In genomic region chr3:51995346-51996156, GRCh38 we compare ENCODE assay signal across 1 cellular context.
A peak's percentile ranks its signal among the peaks of the same experiment; 100 is the strongest.
TF ChIP-seq lines count a peak whose summit lies in the region.

TSS of gene RPL29 (minus strand) at chr3:51995895. CDS start at chr3:51995461, 434 bp downstream.

TF ChIP-seq in HepG2, 621 proteins besides CTCF, POLR2A, EP300 and RAD21 (continued from another document and continues in another):
- no peak for TF ChIP-seq ELK4 (CRISPR knock-in tag; IDR thresholded peaks at IDR 0.05; ENCODE audit: borderline replicate concordance)
- TF ChIP-seq RXRB (CRISPR knock-in tag; IDR thresholded peaks at IDR 0.05; ENCODE audit: borderline replicate concordance), result peak; percentile 63; the same call in 1 of the 2 replicates
- peak; percentile 68; the same call in 1 of the 2 replicates for TF ChIP-seq ZNF609 (CRISPR knock-in tag; IDR thresholded peaks at IDR 0.05; ENCODE audit: borderline replicate concordance)
- TF ChIP-seq JDP2 (CRISPR knock-in tag; IDR thresholded peaks at IDR 0.05; ENCODE audit: borderline replicate concordance), result no peak
- no peak for TF ChIP-seq HMGA1 (CRISPR knock-in tag; conservative IDR thresholded peaks at IDR 0.05)
- peak; percentile 100 for TF ChIP-seq GABPB1 (CRISPR knock-in tag; IDR thresholded peaks at IDR 0.05)
- TF ChIP-seq MIER2 (CRISPR knock-in tag; IDR thresholded peaks at IDR 0.05), result peak; percentile 72; the same call in 1 of the 2 replicates
- TF ChIP-seq ZNF580 (CRISPR knock-in tag; IDR thresholded peaks at IDR 0.05; ENCODE audit: borderline replicate concordance, low read depth), result peak; percentile 70; the same call in 1 of the 2 replicates
- no peak for TF ChIP-seq NFATC3 (CRISPR knock-in tag; IDR thresholded peaks at IDR 0.05)
- TF ChIP-seq HOMEZ (CRISPR knock-in tag; IDR thresholded peaks at IDR 0.05; ENCODE audit: low read depth), result peak; percentile 35; the same call in 1 of the 2 replicates
- peak; percentile 45; the same call in 1 of the 2 replicates for TF ChIP-seq NFYB (CRISPR knock-in tag; IDR thresholded peaks at IDR 0.05)
- peak; percentile 36; the same call in 1 of the 2 replicates for TF ChIP-seq MTF1 (CRISPR knock-in tag; IDR thresholded peaks at IDR 0.05)
- TF ChIP-seq ISX (CRISPR knock-in tag; conservative IDR thresholded peaks at IDR 0.05), result no peak; the same call in 1 of the 2 replicates
- peak; percentile 34; the same call in 1 of the 2 replicates for TF ChIP-seq GATA4 (IDR thresholded peaks at IDR 0.05; ENCODE audit: borderline replicate concordance, low read depth)
- TF ChIP-seq DBP (CRISPR knock-in tag; IDR thresholded peaks at IDR 0.05; ENCODE audit: not compliant biosample characterization), result peak; percentile 54
- peak; percentile 75 for TF ChIP-seq RBM39 (IDR thresholded peaks at IDR 0.05; ENCODE audit: low read depth, low read length, poor library complexity, severe bottlenecking)
- no peak for TF ChIP-seq ZBTB42 (CRISPR knock-in tag; IDR thresholded peaks at IDR 0.05)
- TF ChIP-seq PAF1 (CRISPR knock-in tag; IDR thresholded peaks at IDR 0.05), result no peak
- no peak for TF ChIP-seq ZNF672 (CRISPR knock-in tag; IDR thresholded peaks at IDR 0.05)
- 0 out of 2 replicates have a peak, but pooled peaks have one; percentile 44 for TF ChIP-seq ZFP36L1 (CRISPR knock-in tag; IDR thresholded peaks at IDR 0.05)
- TF ChIP-seq ZNF33B (CRISPR knock-in tag; IDR thresholded peaks at IDR 0.05), result 0 out of 2 replicates have a peak, but pooled peaks have one; percentile 46
- TF ChIP-seq HNF1A (IDR thresholded peaks at IDR 0.05; ENCODE audit: low read depth), result no peak
- peak; percentile 73; the same call in 1 of the 2 replicates for TF ChIP-seq HNF1A (CRISPR knock-in tag; IDR thresholded peaks at IDR 0.05; ENCODE audit: borderline replicate concordance)
- TF ChIP-seq PTBP1 (IDR thresholded peaks at IDR 0.05; ENCODE audit: low read depth, low read length, poor library complexity, severe bottlenecking), result peak; percentile 73
- peak; percentile 69; the same call in 1 of the 2 replicates for TF ChIP-seq ZNF205 (CRISPR knock-in tag; IDR thresholded peaks at IDR 0.05)
- TF ChIP-seq ZNF143 (CRISPR knock-in tag; IDR thresholded peaks at IDR 0.05), result peak; percentile 91
- peak; percentile 78 for TF ChIP-seq U2AF1 (optimal IDR thresholded peaks at IDR 0.05; ENCODE audit: low read depth, low read length)
- TF ChIP-seq ZNF737 (CRISPR knock-in tag; IDR thresholded peaks at IDR 0.05; ENCODE audit: borderline replicate concordance), result no peak; the same call in 1 of the 2 replicates
- peak; percentile 86 for TF ChIP-seq ZNF547 (CRISPR knock-in tag; IDR thresholded peaks at IDR 0.05)
- peak; percentile 70; the same call in 1 of the 2 replicates for TF ChIP-seq TOPORS (CRISPR knock-in tag; IDR thresholded peaks at IDR 0.05)
- TF ChIP-seq ZNF10 (CRISPR knock-in tag; IDR thresholded peaks at IDR 0.05; ENCODE audit: borderline replicate concordance, low read depth), result no peak
- peak; percentile 92; the same call in 1 of the 2 replicates for TF ChIP-seq KMT2A (CRISPR knock-in tag; IDR thresholded peaks at IDR 0.05)
- peak; percentile 71 for TF ChIP-seq TFDP2 (CRISPR knock-in tag; IDR thresholded peaks at IDR 0.05)
- no peak for TF ChIP-seq ZNF569 (CRISPR knock-in tag; IDR thresholded peaks at IDR 0.05; ENCODE audit: borderline replicate concordance)
- TF ChIP-seq SNAPC4 (CRISPR knock-in tag; IDR thresholded peaks at IDR 0.05), result peak; percentile 46; the same call in 1 of the 2 replicates
- peak; percentile 74; the same call in 1 of the 2 replicates for TF ChIP-seq KDM4B (CRISPR knock-in tag; IDR thresholded peaks at IDR 0.05)
- TF ChIP-seq THAP8 (CRISPR knock-in tag; IDR thresholded peaks at IDR 0.05; ENCODE audit: borderline replicate concordance), result no peak
- no peak for TF ChIP-seq NFKBIZ (CRISPR knock-in tag; IDR thresholded peaks at IDR 0.05)
- TF ChIP-seq CAMTA2 (CRISPR knock-in tag; IDR thresholded peaks at IDR 0.05; ENCODE audit: borderline replicate concordance), result no peak
- TF ChIP-seq ZFP62 (CRISPR knock-in tag; IDR thresholded peaks at IDR 0.05), result no peak
- peak; percentile 56; the same call in 1 of the 2 replicates for TF ChIP-seq ZNF225 (CRISPR knock-in tag; IDR thresholded peaks at IDR 0.05)
- TF ChIP-seq ZNF567 (CRISPR knock-in tag; IDR thresholded peaks at IDR 0.05; ENCODE audit: borderline replicate concordance), result no peak; the same call in 1 of the 2 replicates
